ENCODE assay signal across 14 cellular contexts in genomic region chr12:105229446-105229845, GRCh38. TPM values are rescaled to one million over a fixed set of nuclear protein-coding genes. Genes with fewer than 3 reads are reported as not detected.
DNase-seq lines count a peak whose midpoint lies in the region; ATAC-seq and TF ChIP-seq lines count a peak whose summit lies in the region.
"Had no signal": no experiment of that assay in that cellular context is flagged by ENCODE, and none has a peak within 500 bp of the region (broad histone marks: within the 10 kb centered on the region; RNA-seq: fewer than 3 reads in every experiment).

No MANE protein-coding gene starts in this region.

- no peak overlapping the region for H3K27ac Mint-ChIP-seq in neural progenitor cell
- H3K27ac Mint-ChIP-seq: GM23338, WTC11 had no signal

- no peak overlapping the region for H3K4me3 Mint-ChIP-seq in neural progenitor cell
- H3K4me3 Mint-ChIP-seq: GM23338; naive thymus-derived CD8-positive, alpha-beta T cell; WTC11 had no signal

- H3K4me1 ChIP-seq in ACC112 (ENCODE audit: control insufficient read depth, insufficient read depth, low read length, unreplicated experiment) (peaks cover 77% of the 10 kb centered on the region), prostate gland (replicated peaks) (peaks cover 6% of the 10 kb centered on the region), neural progenitor cell (peaks cover 16% of the 10 kb centered on the region)

- intact Hi-C loops in dorsolateral prefrontal cortex (cut with DNase I): no loop called here
- intact Hi-C loops in prostate gland (cut with DNase I): no loop called here

- peaks cover 9% of the 10 kb centered on the region for H4K20me1 ChIP-seq in neural progenitor cell (ENCODE audit: low read depth)

- H3K9ac ChIP-seq in neural progenitor cell: no peak overlapping the region

- no peak for TF ChIP-seq CTCF in dorsolateral prefrontal cortex (IDR thresholded peaks at IDR 0.05 in 54 of 56, conservative IDR thresholded peaks at IDR 0.05 in 2 of 56; ENCODE audit: low read depth in 1 of 56, partially characterized antibody in 56 of 56)
- TF ChIP-seq CTCF in prostate gland (IDR thresholded peaks at IDR 0.05): no peak
- TF ChIP-seq CTCF in neural progenitor cell (IDR thresholded peaks at IDR 0.05): no peak

- peaks cover 38% of the 10 kb centered on the region for H3K4me1 Mint-ChIP-seq in neural progenitor cell

- no peaks in the 10 kb centered on the region for H3K27me3 ChIP-seq in ACC112 (ENCODE audit: insufficient read depth, low read length)
- H3K27me3 ChIP-seq in dorsolateral prefrontal cortex: no peaks in the 10 kb centered on the region
- H3K27me3 ChIP-seq in prostate gland (replicated peaks; ENCODE audit: insufficient read depth): no peaks in the 10 kb centered on the region
- no peaks in the 10 kb centered on the region for H3K27me3 ChIP-seq in neural progenitor cell

- peak overlapping the region; percentile 85 for H3K27ac ChIP-seq in ACC112 (ENCODE audit: low read depth, low read length)
- peak overlapping the region in 38 of 59 donors; percentile 1 to 89 (median 44) for H3K27ac ChIP-seq in dorsolateral prefrontal cortex
- H3K27ac ChIP-seq in prostate gland: peak overlapping the region; percentile 53 to 60
- no peak overlapping the region for H3K27ac ChIP-seq in neural progenitor cell

- H3K36me3 Mint-ChIP-seq in neural progenitor cell: peaks cover 23% of the 10 kb centered on the region

- no peaks in the 10 kb centered on the region for H3K9me3 ChIP-seq in prostate gland
- H3K9me3 ChIP-seq in neural progenitor cell (ENCODE audit: low read depth): no peaks in the 10 kb centered on the region

- DNase-seq in NCI-H146 treated with DMSO at 0.1 percent for 48 hours (lab: John Stamatoyannopoulos, UW; ENCODE audit: unreplicated experiment) (peak; percentile 24), dorsolateral prefrontal cortex (no peak), prostate gland (ENCODE audit: low spot score) (peak; percentile 36), NCI-H2029 (lab: John Stamatoyannopoulos, UW) (no peak), neural progenitor cell (ENCODE audit: low spot score) (no peak)
- no peak for DNase-seq in activated CD8-positive, alpha-beta memory T cell treated with anti-CD3 and anti-CD28 coated beads, Interleukin-2, amount 50 U/mL, for 4 hours
- DNase-seq: AML-193; left ventricle myocardium superior; naive thymus-derived CD8-positive, alpha-beta T cell; stimulated activated naive CD4-positive, alpha-beta T cell had no signal

- no peak overlapping the region for H3K4me3 ChIP-seq in ACC112 (ENCODE audit: low read depth, low read length)
- H3K4me3 ChIP-seq in dorsolateral prefrontal cortex: peak overlapping the region in 1 of 59 donors; percentile 8
- H3K4me3 ChIP-seq in prostate gland: no peak overlapping the region
- no peak overlapping the region for H3K4me3 ChIP-seq in neural progenitor cell
- H3K4me3 ChIP-seq: GM23338 had no signal

- H3F3A ChIP-seq in neural progenitor cell (ENCODE audit: low read depth): no peaks in the 10 kb centered on the region

- H3K79me2 ChIP-seq in ACC112 (ENCODE audit: control insufficient read depth, insufficient read depth, low read length, unreplicated experiment): peaks cover 63% of the 10 kb centered on the region
- peaks cover 26% of the 10 kb centered on the region for H3K79me2 ChIP-seq in neural progenitor cell (ENCODE audit: low read depth)

- H3K27me3 Mint-ChIP-seq in neural progenitor cell (ENCODE audit: insufficient read depth, low read depth): peaks cover 2% of the 10 kb centered on the region
- H3K27me3 Mint-ChIP-seq: naive thymus-derived CD8-positive, alpha-beta T cell had no signal

- H3K4me2 ChIP-seq in neural progenitor cell: no peak overlapping the region
- H3K4me2 ChIP-seq: GM23338 had no signal

- TF ChIP-seq POLR2A in prostate gland (IDR thresholded peaks at IDR 0.05): no peak

- no peak for ATAC-seq in HG03432 (IDR thresholded peaks at IDR 0.05; ENCODE audit: unreplicated experiment)
- ATAC-seq: GM23338; left ventricle myocardium superior; naive thymus-derived CD8-positive, alpha-beta T cell; WTC11 had no signal

- 89% methylated on average over 3 of the region's 3 CpGs for WGBS in prostate gland

- H2AFZ ChIP-seq in ACC112 (ENCODE audit: low read length, unreplicated experiment): no peak overlapping the region
- H2AFZ ChIP-seq in neural progenitor cell (replicated peaks): no peak overlapping the region
- H2AFZ ChIP-seq: GM23338 had no signal

- H3K36me3 ChIP-seq in ACC112 (ENCODE audit: insufficient read depth, low read length): no peaks in the 10 kb centered on the region; the same call in 1 of the 2 replicates
- no peaks in the 10 kb centered on the region for H3K36me3 ChIP-seq in prostate gland
- no peaks in the 10 kb centered on the region for H3K36me3 ChIP-seq in neural progenitor cell

- H3K9me3 Mint-ChIP-seq in neural progenitor cell: no peaks in the 10 kb centered on the region
- H3K9me3 Mint-ChIP-seq: GM23338; naive thymus-derived CD8-positive, alpha-beta T cell; WTC11 had no signal

RNA-seq across cellular contexts. Expression of gene APPL2, which starts 6.5 kb away (rescaled TPM):
- total RNA-seq in dorsolateral prefrontal cortex (10 to 100 TPM; 39.6 to 97.0 (median 66.6) TPM), prostate gland (100 to 1,000 TPM in 1 of 2 donors, 10 to 100 TPM in 1; 72.0 to 110 TPM), neural progenitor cell (ENCODE audit: low replicate concordance) (27.7 and 37.5 TPM in 2 replicates)

Comparison
In these comparisons a context has a peak if more than half of its experiments do, and no peak if none do; other contexts are left out.
1. DNase-seq: peak in NCI-H146 treated with DMSO at 0.1 percent for 48 hours (single experiment) and prostate gland (single experiment); none in dorsolateral prefrontal cortex (0 of 10), activated CD8-positive, alpha-beta memory T cell treated with anti-CD3 and anti-CD28 coated beads, Interleukin-2, amount 50 U/mL, for 4 hours (single experiment), NCI-H2029 (single experiment) and neural progenitor cell (single experiment).